Comparison of ENCODE assay signal across 11 cellular contexts in the genomic region with DNA sequence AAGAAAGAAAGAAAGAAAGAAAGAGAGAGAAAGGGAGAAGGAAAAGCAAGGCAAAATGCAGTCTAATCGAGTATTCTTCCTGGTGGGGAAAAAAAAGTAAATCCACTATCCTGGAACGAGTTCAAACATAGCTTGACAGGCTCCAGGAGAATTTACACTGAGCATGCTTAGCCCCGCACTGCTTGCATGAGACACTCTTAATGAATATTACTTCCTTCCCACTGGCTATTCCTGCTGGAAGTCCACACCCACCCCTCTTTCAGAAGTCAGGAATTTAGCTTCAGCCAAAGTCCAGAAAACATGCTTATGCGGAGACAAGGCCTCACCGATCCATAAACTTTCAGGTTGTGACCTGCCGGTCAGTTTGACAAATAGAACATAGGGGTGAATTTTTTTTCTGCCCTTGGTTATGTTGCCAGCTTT.
A peak's percentile ranks its signal among the peaks of the same experiment; 100 is the strongest.
DNase-seq lines count a peak whose midpoint lies in the region; ATAC-seq, FAIRE-seq and TF ChIP-seq lines count a peak whose summit lies in the region.
"Had no signal": no experiment of that assay in that cellular context is flagged by ENCODE, and none has a peak within 500 bp of the region (broad histone marks: within the 10 kb centered on the region; RNA-seq: fewer than 3 reads in every experiment).

No MANE protein-coding gene starts in this region.

- WGBS in testis, 2 donors: 33 to 38% methylated on average over 6 of the region's 6 CpGs

- H3K4me1 Mint-ChIP-seq in HFFc6 (ENCODE audit: low read depth): peaks cover 26% of the 10 kb centered on the region
- no peaks in the 10 kb centered on the region for H3K4me1 Mint-ChIP-seq in activated CD4-positive, alpha-beta T cell treated with anti-CD3 and anti-CD28 coated beads, Interleukin-2, amount 10 ng/mL, durations not matched to agents 24 days and 14 days
- no peaks in the 10 kb centered on the region for H3K4me1 Mint-ChIP-seq in activated CD8-positive, alpha-beta T cell treated with anti-CD3 and anti-CD28 coated beads for 36 hours (ENCODE audit: low read depth)
- H3K4me1 Mint-ChIP-seq: memory B cell had no signal

- no peaks in the 10 kb centered on the region for H3K27me3 ChIP-seq in testis

- FAIRE-seq in endometrium (lab: Jason Lieb, UNC): peak; percentile 84
- FAIRE-seq: colon had no signal

- H3K4me3 ChIP-seq in testis: no peak overlapping the region

- peak overlapping the region in 1 of 2 donors; percentile 23 for H3K27ac ChIP-seq in testis

- ATAC-seq in left lobe of liver (peak; percentile 90), GM21717 (IDR thresholded peaks at IDR 0.05; ENCODE audit: unreplicated experiment) (no peak), GM19397 (IDR thresholded peaks at IDR 0.05; ENCODE audit: unreplicated experiment) (no peak)
- ATAC-seq in activated CD8-positive, alpha-beta T cell treated with anti-CD3 and anti-CD28 coated beads for 36 hours: no peak

- H3K9me3 ChIP-seq in testis: no peaks in the 10 kb centered on the region

- H3K9me3 Mint-ChIP-seq in HFFc6: no peaks in the 10 kb centered on the region
- H3K9me3 Mint-ChIP-seq in activated CD4-positive, alpha-beta T cell treated with anti-CD3 and anti-CD28 coated beads, Interleukin-2, amount 10 ng/mL, durations not matched to agents 24 days and 14 days: no peaks in the 10 kb centered on the region
- no peaks in the 10 kb centered on the region for H3K9me3 Mint-ChIP-seq in activated CD8-positive, alpha-beta T cell treated with anti-CD3 and anti-CD28 coated beads for 36 hours

- intact Hi-C loops in testis (cut with DNase I; ENCODE audit: low total_unique reads): no loop called here
- intact Hi-C loops in activated CD4-positive, alpha-beta T cell treated with anti-CD3 and anti-CD28 coated beads, Interleukin-2, amount 10 ng/mL, durations not matched to agents 24 days and 14 days (cut with micrococcal nuclease): no loop called here
- intact Hi-C loops in activated CD8-positive, alpha-beta T cell treated with anti-CD3 and anti-CD28 coated beads for 36 hours (cut with micrococcal nuclease): no loop called here

- no peak for TF ChIP-seq POLR2A in testis (IDR thresholded peaks at IDR 0.05)

- CTCF ChIA-PET in activated CD8-positive, alpha-beta T cell treated with anti-CD3 and anti-CD28 coated beads for 36 hours (lab: Charles Lee): interaction anchor here (0.7 kb wide), 1 partner anchor 123 kb away, joined by 3 read pairs; no protein-coding TSS in a partner anchor

- TF ChIP-seq CTCF in HFFc6 (IDR thresholded peaks at IDR 0.05) (no peak), testis (IDR thresholded peaks at IDR 0.05) (no peak)
- TF ChIP-seq CTCF in activated CD8-positive, alpha-beta T cell treated with anti-CD3 and anti-CD28 coated beads for 36 hours (IDR thresholded peaks at IDR 0.05): no peak

- peak; percentile 22 for DNase-seq in HFFc6
- DNase-seq in left lobe of liver (ENCODE audit: low spot score): peak; percentile 82
- peak; percentile 27 for DNase-seq in testis
- no peak for DNase-seq in activated CD4-positive, alpha-beta T cell treated with anti-CD3 and anti-CD28 coated beads, Interleukin-2, amount 10 ng/mL, durations not matched to agents 24 days and 14 days
- DNase-seq in activated CD8-positive, alpha-beta T cell treated with anti-CD3 and anti-CD28 coated beads for 36 hours: no peak
- DNase-seq: SW 1271 had no signal

- no peak overlapping the region for H3K27ac Mint-ChIP-seq in HFFc6
- no peak overlapping the region for H3K27ac Mint-ChIP-seq in activated CD4-positive, alpha-beta T cell treated with anti-CD3 and anti-CD28 coated beads, Interleukin-2, amount 10 ng/mL, durations not matched to agents 24 days and 14 days
- no peak overlapping the region for H3K27ac Mint-ChIP-seq in activated CD8-positive, alpha-beta T cell treated with anti-CD3 and anti-CD28 coated beads for 36 hours
- H3K27ac Mint-ChIP-seq: memory B cell had no signal

- POLR2A ChIA-PET in activated CD8-positive, alpha-beta T cell treated with anti-CD3 and anti-CD28 coated beads for 36 hours (lab: Charles Lee): no interaction called here

- H3K4me1 ChIP-seq in testis: no peaks in the 10 kb centered on the region

- peaks cover 18% of the 10 kb centered on the region for H3K27me3 Mint-ChIP-seq in HFFc6 (ENCODE audit: insufficient read depth)
- H3K27me3 Mint-ChIP-seq in activated CD4-positive, alpha-beta T cell treated with anti-CD3 and anti-CD28 coated beads, Interleukin-2, amount 10 ng/mL, durations not matched to agents 24 days and 14 days: no peaks in the 10 kb centered on the region
- no peaks in the 10 kb centered on the region for H3K27me3 Mint-ChIP-seq in activated CD8-positive, alpha-beta T cell treated with anti-CD3 and anti-CD28 coated beads for 36 hours

- H3K36me3 Mint-ChIP-seq in HFFc6 (ENCODE audit: low read depth): no peaks in the 10 kb centered on the region; the same call in 1 of the 2 replicates
- H3K36me3 Mint-ChIP-seq in activated CD4-positive, alpha-beta T cell treated with anti-CD3 and anti-CD28 coated beads, Interleukin-2, amount 10 ng/mL, durations not matched to agents 24 days and 14 days (ENCODE audit: low read depth): no peaks in the 10 kb centered on the region
- H3K36me3 Mint-ChIP-seq in activated CD8-positive, alpha-beta T cell treated with anti-CD3 and anti-CD28 coated beads for 36 hours (ENCODE audit: low read depth): no peaks in the 10 kb centered on the region
- H3K36me3 Mint-ChIP-seq: memory B cell had no signal

- H3K36me3 ChIP-seq in testis (ENCODE audit: low read depth, missing control alignments): no peaks in the 10 kb centered on the region

- peak overlapping the region; percentile 56 for H3K4me3 Mint-ChIP-seq in HFFc6
- no peak overlapping the region for H3K4me3 Mint-ChIP-seq in activated CD4-positive, alpha-beta T cell treated with anti-CD3 and anti-CD28 coated beads, Interleukin-2, amount 10 ng/mL, durations not matched to agents 24 days and 14 days
- no peak overlapping the region for H3K4me3 Mint-ChIP-seq in activated CD8-positive, alpha-beta T cell treated with anti-CD3 and anti-CD28 coated beads for 36 hours
- H3K4me3 Mint-ChIP-seq: memory B cell had no signal

Comparison
In these comparisons a context has a peak if more than half of its experiments do, and no peak if none do; other contexts are left out.
1. DNase-seq: peak in HFFc6 (single experiment), left lobe of liver (single experiment) and testis (single experiment); none in activated CD4-positive, alpha-beta T cell treated with anti-CD3 and anti-CD28 coated beads, Interleukin-2, amount 10 ng/mL, durations not matched to agents 24 days and 14 days (single experiment) and activated CD8-positive, alpha-beta T cell treated with anti-CD3 and anti-CD28 coated beads for 36 hours (single experiment).